In genomic region chr19:1312732-1313694, GRCh38 we compare ENCODE assay signal across 14 cellular contexts. TPM values are rescaled to one million over a fixed set of nuclear protein-coding genes. Genes with fewer than 3 reads are reported as not detected.
A peak's percentile ranks its signal among the peaks of the same experiment; 100 is the strongest.
DNase-seq lines count a peak whose midpoint lies in the region; ATAC-seq, FAIRE-seq and TF ChIP-seq lines count a peak whose summit lies in the region.
"Had no signal": no experiment of that assay in that cellular context is flagged by ENCODE, and none has a peak within 500 bp of the region (broad histone marks: within the 10 kb centered on the region; RNA-seq: fewer than 3 reads in every experiment).

No MANE protein-coding gene starts in this region.

- no peaks in the 10 kb centered on the region for H3K36me3 Mint-ChIP-seq in Calu3 (ENCODE audit: insufficient read depth, unreplicated experiment)

- no peak overlapping the region for H3K4me3 Mint-ChIP-seq in Calu3 (ENCODE audit: low read depth, unreplicated experiment)
- H3K4me3 Mint-ChIP-seq: dendritic cell treated with granulocyte-macrophage colony-stimulating factor and Interleukin-4, amounts not matched to agents 40 ng/mL and 50 ng/mL, for 4 days had no signal

- H3K4me1 Mint-ChIP-seq in Calu3 (ENCODE audit: low read depth, unreplicated experiment), result no peaks in the 10 kb centered on the region

- H3K27me3 ChIP-seq in KMS-11 (ENCODE audit: insufficient read depth, low read depth), result peaks cover 79% of the 10 kb centered on the region
- peaks cover 8% of the 10 kb centered on the region for H3K27me3 ChIP-seq in bronchial epithelial cell (ENCODE audit: control insufficient read depth, insufficient read depth, low read length)
- no peaks in the 10 kb centered on the region for H3K27me3 ChIP-seq in mesendoderm (ENCODE audit: insufficient read depth, low read length, poor library complexity)
- H3K27me3 ChIP-seq: ovary had no signal

- H3K79me2 ChIP-seq in KMS-11 (ENCODE audit: insufficient read depth, low read depth) (no peaks in the 10 kb centered on the region), mesendoderm (ENCODE audit: control insufficient read depth, insufficient read depth, low read length) (no peaks in the 10 kb centered on the region)

- H3K9ac ChIP-seq in KMS-11, result no peak overlapping the region
- no peak overlapping the region for H3K9ac ChIP-seq in mesendoderm (ENCODE audit: low read length)

- no peak for ATAC-seq in HG02759 (IDR thresholded peaks at IDR 0.05; ENCODE audit: unreplicated experiment)
- ATAC-seq in HG03439 (IDR thresholded peaks at IDR 0.05; ENCODE audit: unreplicated experiment), result no peak

- H3K27ac Mint-ChIP-seq in Calu3 (ENCODE audit: unreplicated experiment), result no peak overlapping the region
- H3K27ac Mint-ChIP-seq: dendritic cell treated with granulocyte-macrophage colony-stimulating factor and Interleukin-4, amounts not matched to agents 40 ng/mL and 50 ng/mL, for 4 days had no signal

- TF ChIP-seq CTCF in Calu3 (IDR thresholded peaks at IDR 0.05; ENCODE audit: unreplicated experiment), result no peak
- no peak for TF ChIP-seq CTCF in KMS-11 (conservative IDR thresholded peaks at IDR 0.05; ENCODE audit: low read depth, low read length)
- TF ChIP-seq CTCF in bronchial epithelial cell (IDR thresholded peaks at IDR 0.05; ENCODE audit: insufficient read depth, low read length, severe bottlenecking), result no peak
- no peak for TF ChIP-seq CTCF in D721Med (IDR thresholded peaks at IDR 0.05; ENCODE audit: insufficient read depth, missing control alignments)

- no peak overlapping the region for H3K4ac ChIP-seq in mesendoderm (ENCODE audit: low read depth, low read length)

- 0 out of 2 replicates have a peak overlapping the region, but pooled peaks have one; percentile 7 for H3K4me2 ChIP-seq in KMS-11
- no peak overlapping the region for H3K4me2 ChIP-seq in mesendoderm (ENCODE audit: low read length)

- H2AFZ ChIP-seq in KMS-11 (ENCODE audit: low read depth), result no peak overlapping the region

- H3K18ac ChIP-seq in mesendoderm (ENCODE audit: low read length), result no peak overlapping the region

- H4K5ac ChIP-seq in mesendoderm (ENCODE audit: low read length), result no peak overlapping the region

- no TSS peak for BruUV-seq in Calu3 (replicated peaks; lab: Mats Ljungman, UMichigan)

- H4K20me1 ChIP-seq in KMS-11 (ENCODE audit: insufficient read depth), result no peaks in the 10 kb centered on the region

- no peak overlapping the region for H2BK5ac ChIP-seq in mesendoderm (ENCODE audit: low read length)

- H3K4me1 ChIP-seq in KMS-11 (ENCODE audit: low read depth, poor library complexity, severe bottlenecking) (peaks cover 11% of the 10 kb centered on the region), mesendoderm (ENCODE audit: control insufficient read depth, low read depth, low read length) (no peaks in the 10 kb centered on the region)

- no peak overlapping the region for H2AK5ac ChIP-seq in mesendoderm (ENCODE audit: low read length)

- H3K36me3 ChIP-seq in KMS-11 (ENCODE audit: insufficient read depth) (no peaks in the 10 kb centered on the region), bronchial epithelial cell (ENCODE audit: control insufficient read depth, insufficient read depth, low read length) (no peaks in the 10 kb centered on the region), mesendoderm (ENCODE audit: control insufficient read depth, insufficient read depth, low read length) (no peaks in the 10 kb centered on the region)
- H3K36me3 ChIP-seq: ovary had no signal

- no peak overlapping the region for H3K23ac ChIP-seq in mesendoderm (ENCODE audit: low read length)

- H3K27ac ChIP-seq in KMS-11, result no peak overlapping the region
- no peak overlapping the region for H3K27ac ChIP-seq in mesendoderm (ENCODE audit: low read depth, low read length)
- H3K27ac ChIP-seq: ovary had no signal

- no peaks in the 10 kb centered on the region for H3K79me1 ChIP-seq in mesendoderm (ENCODE audit: low read length)

- H3K56ac ChIP-seq in mesendoderm (ENCODE audit: low read length), result no peak overlapping the region

- no CpG with 5 or more reads among the region's 61 CpGs for WGBS in mesendoderm (ENCODE audit: extremely low coverage, insufficient coverage, low lambda C conversion rate)

- H2BK120ac ChIP-seq in mesendoderm (ENCODE audit: low read depth, low read length), result no peak overlapping the region

- FAIRE-seq in bronchial epithelial cell (lab: Jason Lieb, UNC) (no peak), D721Med (lab: Jason Lieb, UNC) (no peak)

- DNase-seq in Calu3 (peak; percentile 72), bronchial epithelial cell (ENCODE audit: low read depth) (peak; percentile 63), mesendoderm (peak; percentile 73), hippocampal formation (lab: John Stamatoyannopoulos, UW) (no peak), D721Med (ENCODE audit: insufficient read length, low spot score) (no peak)
- DNase-seq: activated T-cell treated with anti-CD3 and anti-CD28 coated beads for 4 hours, DMS79 treated with DMSO at 0.1 percent for 48 hours, NCI-H510A had no signal

- no peak overlapping the region for H2BK15ac ChIP-seq in mesendoderm (replicated peaks; ENCODE audit: low read depth)

- no peak overlapping the region for H4K8ac ChIP-seq in mesendoderm (ENCODE audit: low read depth, low read length)

- intact Hi-C loops in Calu3 (cut with micrococcal nuclease; ENCODE audit: unreplicated experiment), result no loop called here

- no peak overlapping the region for H3K4me3 ChIP-seq in KMS-11 (IDR thresholded peaks at IDR 0.05; ENCODE audit: insufficient read depth, low read depth, low read length)
- H3K4me3 ChIP-seq in bronchial epithelial cell (ENCODE audit: low read depth, low read length), result no peak overlapping the region
- no peak overlapping the region for H3K4me3 ChIP-seq in mesendoderm (ENCODE audit: low read length)
- H3K4me3 ChIP-seq: ovary had no signal

- CTCF ChIA-PET in Calu3 (lab: Charles Lee), result interaction anchor here (0.6 to 0.7 kb wide), 2 partner anchors 56 to 234 kb away, joined by 3 read pairs; no protein-coding TSS in a partner anchor

- peaks cover 12% of the 10 kb centered on the region for H3K27me3 Mint-ChIP-seq in Calu3 (ENCODE audit: unreplicated experiment)

- H3K9me3 Mint-ChIP-seq in Calu3 (ENCODE audit: low read depth, unreplicated experiment), result no peaks in the 10 kb centered on the region
- H3K9me3 Mint-ChIP-seq: dendritic cell treated with granulocyte-macrophage colony-stimulating factor and Interleukin-4, amounts not matched to agents 40 ng/mL and 50 ng/mL, for 4 days had no signal

RNA-seq across cellular contexts. Expression of gene EFNA2, which starts 27.3 kb away (rescaled TPM):
- 0.90 and 0.95 TPM in 2 replicates for total RNA-seq in Calu3 (2022)
- total RNA-seq in bronchial epithelial cell, result not detected in 2 replicates
- 3.5 TPM for polyA plus RNA-seq in mesendoderm (2013, experiment 1 of 2)
- polyA plus RNA-seq in mesendoderm (2013, experiment 2 of 2), result 3.4 TPM
- total RNA-seq: ovary; T-helper 2 cell treated with Interferon-gamma antibody and Interleukin-4, amounts not matched to agents 100 ng/mL and 5 ng/mL, for 36 hours had no signal

RNA-seq across cellular contexts. Expression of gene FAM174C, which starts 37.7 kb away (rescaled TPM):
- total RNA-seq in Calu3 (2022) (32.9 and 34.4 TPM in 2 replicates), bronchial epithelial cell (20.8 and 27.1 TPM in 2 replicates)
- 55.7 TPM for polyA plus RNA-seq in mesendoderm (2013, experiment 1 of 2)
- polyA plus RNA-seq in mesendoderm (2013, experiment 2 of 2), result 57.0 TPM

RNA-seq across cellular contexts. Expression of gene CIRBP, which starts 43.9 kb away (rescaled TPM):
- total RNA-seq in Calu3 (2022) (102 and 112 TPM in 2 replicates), bronchial epithelial cell (317 and 370 TPM in 2 replicates)
- polyA plus RNA-seq in mesendoderm (2013, experiment 1 of 2), result 93.3 TPM
- 93.6 TPM for polyA plus RNA-seq in mesendoderm (2013, experiment 2 of 2)

Comparison
In these comparisons a context has a peak if more than half of its experiments do, and no peak if none do; other contexts are left out.
1. DNase-seq: peak in Calu3 (single experiment), bronchial epithelial cell (single experiment) and mesendoderm (single experiment); none in hippocampal formation (0 of 2) and D721Med (single experiment).